8 cellular contexts compared by ENCODE assay signal in the genomic region with DNA sequence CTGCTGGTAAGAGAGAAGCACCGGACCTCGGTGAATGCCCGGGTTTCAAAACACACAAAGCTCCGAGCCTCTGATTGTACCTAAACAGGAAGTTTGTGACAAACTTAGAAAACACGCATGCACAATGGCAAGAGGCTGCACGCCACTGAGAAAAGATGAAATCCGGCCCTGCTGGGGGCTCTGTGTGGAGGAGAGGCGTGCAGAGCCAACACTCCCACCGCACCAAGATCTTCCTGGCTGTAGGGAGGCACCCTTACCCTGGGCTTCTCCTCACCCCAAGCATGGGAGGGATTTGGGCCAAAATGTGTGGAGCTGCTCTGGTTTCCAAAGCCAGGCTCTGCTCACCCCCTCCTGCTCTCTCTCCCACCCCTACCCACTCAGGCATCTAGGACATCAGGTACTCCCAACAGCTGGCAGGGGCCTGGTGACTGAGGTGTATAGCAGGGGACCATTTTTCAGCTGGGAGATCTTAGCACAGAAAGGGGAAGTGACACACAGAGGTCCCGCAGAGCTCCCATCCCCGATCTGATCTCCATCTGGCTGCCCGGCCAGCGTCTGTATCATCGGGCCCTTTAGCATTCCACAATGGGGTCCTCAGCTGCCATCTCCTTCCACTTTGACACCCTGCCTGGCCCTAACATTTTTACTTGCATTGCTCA.
DNase-seq lines count a peak whose midpoint lies in the region; ATAC-seq lines count a peak whose summit lies in the region.

No MANE protein-coding gene starts in this region.

- ATAC-seq in HG03342 (IDR thresholded peaks at IDR 0.05; ENCODE audit: unreplicated experiment) (peak; percentile 67), HG03039 (IDR thresholded peaks at IDR 0.05; ENCODE audit: unreplicated experiment) (no peak), HG03097 (IDR thresholded peaks at IDR 0.05; ENCODE audit: low FRiP score, unreplicated experiment) (no peak)

- H3K27me3 ChIP-seq in mucosa of rectum (ENCODE audit: control insufficient read depth in 2 of 2, insufficient read depth in 2 of 2, low read length in 2 of 2): no peaks in the 10 kb centered on the region
- no peaks in the 10 kb centered on the region for H3K27me3 ChIP-seq in MG63

- H3K27ac ChIP-seq in mucosa of rectum (ENCODE audit: low read depth in 2 of 2, low read length in 2 of 2): peak overlapping the region; percentile 51 to 80

- H3K4me1 ChIP-seq in mucosa of rectum (ENCODE audit: control insufficient read depth in 2 of 2, insufficient read depth in 2 of 2, low read length in 2 of 2): peaks cover 7 to 16% of the 10 kb centered on the region in 2 donors

- no peaks in the 10 kb centered on the region for H3K9me3 ChIP-seq in mucosa of rectum (ENCODE audit: control insufficient read depth in 2 of 2, low read length in 2 of 2)
- H3K9me3 ChIP-seq in MG63: no peaks in the 10 kb centered on the region

- H3K4me3 ChIP-seq in mucosa of rectum (ENCODE audit: low read length in 2 of 2): peak overlapping the region in 1 of 2 donors; percentile 52
- H3K4me3 ChIP-seq in MG63: no peak overlapping the region

- peak; percentile 10 for DNase-seq in stimulated activated CD4-positive, alpha-beta T cell treated with anti-CD3 and anti-CD28 coated beads, Interleukin-4, amount 100 ng/mL, for 1 hour
- DNase-seq in stimulated activated CD4-positive, alpha-beta T cell treated with anti-CD3 and anti-CD28 coated beads, Interleukin-1b, Interleukin-23, amount 100 ng/mL, for 48 hours: no peak
- peak; percentile 66 for DNase-seq in activated CD8-positive, alpha-beta memory T cell treated with anti-CD3 and anti-CD28 coated beads, Interleukin-2, amount 50 U/mL, for 48 hours
- DNase-seq in MG63: no peak

- H3K9ac ChIP-seq in mucosa of rectum (ENCODE audit: low read depth in 1 of 2, low read length in 2 of 2): peak overlapping the region in 1 of 2 donors; percentile 61

- H3K36me3 ChIP-seq in mucosa of rectum (ENCODE audit: control insufficient read depth in 2 of 2, insufficient read depth in 2 of 2, low read length in 2 of 2) (no peaks in the 10 kb centered on the region), MG63 (no peaks in the 10 kb centered on the region)

Comparison
In these comparisons a context has a peak if more than half of its experiments do, and no peak if none do; other contexts are left out.
1. DNase-seq: peak in stimulated activated CD4-positive, alpha-beta T cell treated with anti-CD3 and anti-CD28 coated beads, Interleukin-4, amount 100 ng/mL, for 1 hour (single experiment) and activated CD8-positive, alpha-beta memory T cell treated with anti-CD3 and anti-CD28 coated beads, Interleukin-2, amount 50 U/mL, for 48 hours (single experiment); none in stimulated activated CD4-positive, alpha-beta T cell treated with anti-CD3 and anti-CD28 coated beads, Interleukin-1b, Interleukin-23, amount 100 ng/mL, for 48 hours (single experiment) and MG63 (single experiment).